In genomic region chr3:58025406-58025805, GRCh38 we compare ENCODE assay signal across 14 cellular contexts. TPM values are rescaled to one million over a fixed set of nuclear protein-coding genes. Genes with fewer than 3 reads are reported as not detected.
DNase-seq lines count a peak whose midpoint lies in the region; ATAC-seq, FAIRE-seq and TF ChIP-seq lines count a peak whose summit lies in the region.
"Had no signal": no experiment of that assay in that cellular context is flagged by ENCODE, and none has a peak within 500 bp of the region (broad histone marks: within the 10 kb centered on the region; RNA-seq: fewer than 3 reads in every experiment).

No MANE protein-coding gene starts in this region.

- peak; percentile 16 for ATAC-seq in IMR-90 (ENCODE audit: low read depth)
- ATAC-seq in HepG2, result no peak
- no peak for ATAC-seq in stimulated activated memory B cell treated with anti-CD40 and anti-IgM and Interleukin-4, amounts not matched to agents 10 μg/mL and 1 μg/mL and 100 μg/mL, for 72 hours
- no peak for ATAC-seq in HG02588 (IDR thresholded peaks at IDR 0.05; ENCODE audit: unreplicated experiment)
- no peak for ATAC-seq in HG03039 (IDR thresholded peaks at IDR 0.05; ENCODE audit: unreplicated experiment)
- ATAC-seq: psoas muscle had no signal

- TF ChIP-seq CTCF in IMR-90 (conservative IDR thresholded peaks at IDR 0.05; ENCODE audit: low read depth, low read length) (no peak), astrocyte (IDR thresholded peaks at IDR 0.05; ENCODE audit: insufficient read depth, low read depth, low read length) (no peak), HepG2 (CRISPR knock-in tag; IDR thresholded peaks at IDR 0.05) (no peak), vagina (IDR thresholded peaks at IDR 0.05) (no peak)

- H2AFZ ChIP-seq in IMR-90 (replicated peaks; ENCODE audit: low read length, poor library complexity) (no peak overlapping the region), astrocyte (ENCODE audit: low read depth, low read length) (no peak overlapping the region), HepG2 (ENCODE audit: low read length) (no peak overlapping the region)

- H2AK9ac ChIP-seq in IMR-90 (replicated peaks; ENCODE audit: low read depth, low read length, poor library complexity), result no peak overlapping the region

- no peak overlapping the region for H4K91ac ChIP-seq in IMR-90 (ENCODE audit: insufficient read depth, low read depth, low read length)

- intact Hi-C loops in IMR-90 (cut with micrococcal nuclease) (no loop called here), HepG2 (cut with micrococcal nuclease; ENCODE audit: unreplicated experiment) (no loop called here), vagina (cut with DNase I) (no loop called here)

- dilution Hi-C loops in IMR-90 (cut with HindIII; ENCODE audit: low sequenced_read_pairs, unreplicated experiment), result no loop called here

- CTCF ChIA-PET in IMR-90 (lab: Yijun Ruan, JAX) (interaction anchor here (0.6 to 1.1 kb wide), 3 partner anchors 12 to 16 kb away, joined by 3 read pairs; no protein-coding TSS in a partner anchor), HepG2 (lab: Yijun Ruan, JAX; ENCODE audit: low intra/inter-chr PET ratio, low total read pairs) (no interaction called here)

- H3K79me1 ChIP-seq in IMR-90 (ENCODE audit: low read depth in 1 of 2, low read length in 2 of 2), result peaks cover 13 to 80% of the 10 kb centered on the region in 2 experiments

- H2BK120ac ChIP-seq in IMR-90 (ENCODE audit: low read depth, low read length), result no peak overlapping the region

- no peak overlapping the region; a peak in 1 of 4 replicates for H4K8ac ChIP-seq in IMR-90 (ENCODE audit: low read depth in 2 of 2, low read length in 2 of 2)

- H3K27ac ChIP-seq in IMR-90 (ENCODE audit: insufficient read depth, low read length) (no peak overlapping the region), astrocyte (ENCODE audit: low read depth, low read length) (no peak overlapping the region), HepG2 (ENCODE audit: extremely low read length, insufficient read depth, low read length) (peak overlapping the region; percentile 24), vagina (no peak overlapping the region)
- H3K27ac ChIP-seq: BLaER1, psoas muscle had no signal

- H3K79me2 ChIP-seq in astrocyte (ENCODE audit: insufficient read depth, low read length) (peaks cover 99% of the 10 kb centered on the region), HepG2 (ENCODE audit: insufficient read depth, low read length) (peaks cover 99% of the 10 kb centered on the region)

- H3K27me3 Mint-ChIP-seq in astrocyte (ENCODE audit: low read depth, unreplicated experiment), result no peaks in the 10 kb centered on the region
- no peaks in the 10 kb centered on the region for H3K27me3 Mint-ChIP-seq in stimulated activated memory B cell treated with anti-CD40 and anti-IgM and Interleukin-4, amounts not matched to agents 10 μg/mL and 1 μg/mL and 100 μg/mL, for 72 hours

- peak overlapping the region; percentile 81 for H3K27ac Mint-ChIP-seq in astrocyte (ENCODE audit: unreplicated experiment)
- H3K27ac Mint-ChIP-seq in stimulated activated memory B cell treated with anti-CD40 and anti-IgM and Interleukin-4, amounts not matched to agents 10 μg/mL and 1 μg/mL and 100 μg/mL, for 72 hours, result peak overlapping the region; percentile 28

- POLR2A ChIA-PET in IMR-90 (lab: Charles Lee; ENCODE audit: unreplicated experiment) (no interaction called here), HepG2 (lab: Yijun Ruan, JAX) (interaction anchor here (0.6 to 2.6 kb wide), 3 partner anchors 13 to 50 kb away, joined by 3 to 10 read pairs (median 3); no protein-coding TSS in a partner anchor)

- H3K9me3 ChIP-seq in IMR-90 (ENCODE audit: control insufficient read depth, insufficient read depth, low read length) (no peaks in the 10 kb centered on the region), astrocyte (ENCODE audit: insufficient read depth, low read depth, low read length) (no peaks in the 10 kb centered on the region), HepG2 (ENCODE audit: low read length) (no peaks in the 10 kb centered on the region), vagina (no peaks in the 10 kb centered on the region)
- H3K9me3 ChIP-seq: BLaER1, psoas muscle had no signal

- H3K9me3 Mint-ChIP-seq in astrocyte (ENCODE audit: unreplicated experiment), result no peaks in the 10 kb centered on the region
- H3K9me3 Mint-ChIP-seq in stimulated activated memory B cell treated with anti-CD40 and anti-IgM and Interleukin-4, amounts not matched to agents 10 μg/mL and 1 μg/mL and 100 μg/mL, for 72 hours, result no peaks in the 10 kb centered on the region

- no peak overlapping the region for H3K4me2 ChIP-seq in IMR-90 (ENCODE audit: low read depth, low read length)
- no peak overlapping the region for H3K4me2 ChIP-seq in astrocyte (ENCODE audit: low read length)
- no peak overlapping the region for H3K4me2 ChIP-seq in HepG2 (ENCODE audit: low read depth, low read length)
- H3K4me2 ChIP-seq: BLaER1 had no signal

- no peak for TF ChIP-seq EP300 in HepG2 (IDR thresholded peaks at IDR 0.05; ENCODE audit: low read depth in 2 of 2, low read length in 2 of 2)
- no peak for TF ChIP-seq EP300 in HepG2 (CRISPR knock-in tag; IDR thresholded peaks at IDR 0.05; ENCODE audit: borderline replicate concordance)

- H3K27me3 ChIP-seq in IMR-90 (ENCODE audit: control insufficient read depth, insufficient read depth, low read length) (no peaks in the 10 kb centered on the region), astrocyte (ENCODE audit: insufficient read depth, low read length) (no peaks in the 10 kb centered on the region), HepG2 (ENCODE audit: control insufficient read depth in 1 of 2, insufficient read depth in 2 of 2, low read length in 2 of 2) (no peaks in the 10 kb centered on the region), vagina (no peaks in the 10 kb centered on the region)
- H3K27me3 ChIP-seq: BLaER1, dorsolateral prefrontal cortex had no signal

- no peak overlapping the region for H3K4me3 Mint-ChIP-seq in astrocyte (ENCODE audit: unreplicated experiment)
- H3K4me3 Mint-ChIP-seq in stimulated activated memory B cell treated with anti-CD40 and anti-IgM and Interleukin-4, amounts not matched to agents 10 μg/mL and 1 μg/mL and 100 μg/mL, for 72 hours, result no peak overlapping the region

- H3K56ac ChIP-seq in IMR-90 (ENCODE audit: extremely low read depth, insufficient read depth, low read length), result no peak overlapping the region

- H2BK20ac ChIP-seq in IMR-90 (ENCODE audit: low read depth, low read length), result no peak overlapping the region

- DNase-seq in IMR-90, result no peak
- DNase-seq in astrocyte (ENCODE audit: low read depth), result no peak
- no peak for DNase-seq in HepG2 (ENCODE audit: low spot score)
- no peak for DNase-seq in vagina (ENCODE audit: extremely low spot score in 2 of 2)
- no peak for DNase-seq in activated CD4-positive, alpha-beta T cell treated with anti-CD3 and anti-CD28 coated beads, Interleukin-2, amount 50 U/mL, for 1 hour
- DNase-seq: activated CD4-positive, alpha-beta T cell treated with anti-CD3 and anti-CD28 coated beads, Interleukin-2, amount 50 U/mL, for 4 hours; NCI-H526 treated with DMSO at 0.1 percent for 48 hours; psoas muscle; T-helper 2 cell had no signal

- H3K4me1 ChIP-seq in IMR-90 (ENCODE audit: control insufficient read depth, insufficient read depth, low read length), result peaks cover 23% of the 10 kb centered on the region
- H3K4me1 ChIP-seq in astrocyte (ENCODE audit: insufficient read depth, low read length), result peaks cover 16% of the 10 kb centered on the region
- peaks cover 96% of the 10 kb centered on the region for H3K4me1 ChIP-seq in HepG2 (ENCODE audit: insufficient read depth, low read length)
- H3K4me1 ChIP-seq in vagina, result peaks cover 57% of the 10 kb centered on the region
- H3K4me1 ChIP-seq: psoas muscle had no signal

- H2BK15ac ChIP-seq in IMR-90 (ENCODE audit: low read depth, low read length), result no peak overlapping the region

- FAIRE-seq in astrocyte (lab: Jason Lieb, UNC), result no peak
- no peak for FAIRE-seq in HepG2 (lab: Jason Lieb, UNC)

- H3K14ac ChIP-seq in IMR-90 (replicated peaks; ENCODE audit: low read depth, low read length), result no peak overlapping the region; the same call in 1 of the 2 replicates

- no peak overlapping the region for H3K9ac ChIP-seq in IMR-90 (ENCODE audit: low read depth, low read length)
- H3K9ac ChIP-seq in astrocyte (ENCODE audit: low read length), result no peak overlapping the region
- no peak overlapping the region for H3K9ac ChIP-seq in HepG2 (ENCODE audit: insufficient read depth, low read depth, low read length)
- H3K9ac ChIP-seq: BLaER1 had no signal

- BruUV-seq in IMR-90 (replicated peaks; lab: Mats Ljungman, UMichigan), result no TSS peak
- BruUV-seq in HepG2 (replicated peaks; lab: Mats Ljungman, UMichigan), result no TSS peak

- in situ Hi-C loops in IMR-90 (cut with MboI; ENCODE audit: low sequenced_read_pairs) (no loop called here), HepG2 (cut with HindIII; ENCODE audit: extremely low pct_ligation_motif_present, low pct_unique_long_range_greater_than_20kb) (no loop called here)

- H4K20me1 ChIP-seq in IMR-90 (ENCODE audit: insufficient read depth, low read length), result peaks cover 91% of the 10 kb centered on the region
- peaks cover 99% of the 10 kb centered on the region for H4K20me1 ChIP-seq in astrocyte (ENCODE audit: insufficient read depth, low read length)
- peaks cover 74% of the 10 kb centered on the region for H4K20me1 ChIP-seq in HepG2 (ENCODE audit: insufficient read depth, low read length)

- 0 out of 2 replicates have a peak overlapping the region, but pooled peaks have one; percentile 11 for H2AK5ac ChIP-seq in IMR-90 (ENCODE audit: low read depth, low read length)

- TF ChIP-seq RAD21 in IMR-90 (IDR thresholded peaks at IDR 0.05; ENCODE audit: low read length), result no peak
- TF ChIP-seq RAD21 in HepG2 (CRISPR knock-in tag; IDR thresholded peaks at IDR 0.05), result no peak

- peaks cover 80% of the 10 kb centered on the region for H3K4me1 Mint-ChIP-seq in astrocyte (ENCODE audit: low read depth, unreplicated experiment)
- peaks cover 48% of the 10 kb centered on the region for H3K4me1 Mint-ChIP-seq in stimulated activated memory B cell treated with anti-CD40 and anti-IgM and Interleukin-4, amounts not matched to agents 10 μg/mL and 1 μg/mL and 100 μg/mL, for 72 hours

- H2BK5ac ChIP-seq in IMR-90 (ENCODE audit: low read depth, low read length, poor library complexity, severe bottlenecking), result no peak overlapping the region

- H3K4me3 ChIP-seq in IMR-90 (ENCODE audit: insufficient read depth, low read depth, low read length) (no peak overlapping the region), astrocyte (ENCODE audit: insufficient read depth, low read depth, low read length) (no peak overlapping the region), HepG2 (replicated peaks in 1 of 3; ENCODE audit: insufficient read depth in 1 of 3, low read depth in 2 of 3, low read length in 3 of 3) (no peak overlapping the region), vagina (no peak overlapping the region)
- H3K4me3 ChIP-seq: BLaER1, dorsolateral prefrontal cortex, psoas muscle had no signal

- H3K36me3 Mint-ChIP-seq in astrocyte (ENCODE audit: low read depth, unreplicated experiment), result peaks cover 5% of the 10 kb centered on the region
- H3K36me3 Mint-ChIP-seq in stimulated activated memory B cell treated with anti-CD40 and anti-IgM and Interleukin-4, amounts not matched to agents 10 μg/mL and 1 μg/mL and 100 μg/mL, for 72 hours, result peaks cover 8% of the 10 kb centered on the region

- no peak overlapping the region for H3K23ac ChIP-seq in IMR-90 (ENCODE audit: low read depth, low read length)

- no peak overlapping the region for H3K18ac ChIP-seq in IMR-90 (ENCODE audit: low read depth, low read length)

- peaks cover 31% of the 10 kb centered on the region for H3K9me1 ChIP-seq in IMR-90 (ENCODE audit: insufficient read depth, low read length)

- TF ChIP-seq POLR2A in IMR-90 (IDR thresholded peaks at IDR 0.05; ENCODE audit: low read depth, low read length), result no peak
- no peak for TF ChIP-seq POLR2A in HepG2 (IDR thresholded peaks at IDR 0.05; ENCODE audit: insufficient read depth in 1 of 2, low read depth in 2 of 2, low read length in 2 of 2)
- no peak for TF ChIP-seq POLR2A in vagina (IDR thresholded peaks at IDR 0.05)

- no peak overlapping the region for H4K5ac ChIP-seq in IMR-90 (ENCODE audit: low read depth, low read length)

- H3K36me3 ChIP-seq in IMR-90 (ENCODE audit: control insufficient read depth, insufficient read depth, low read length), result no peaks in the 10 kb centered on the region; the same call in 1 of the 2 replicates
- no peaks in the 10 kb centered on the region for H3K36me3 ChIP-seq in astrocyte (ENCODE audit: insufficient read depth, low read length)
- no peaks in the 10 kb centered on the region; a peak in 3 of 5 replicates for H3K36me3 ChIP-seq in HepG2 (replicated peaks in 1 of 2; ENCODE audit: control insufficient read depth in 1 of 2, insufficient read depth in 2 of 2, low read length in 2 of 2)
- H3K36me3 ChIP-seq in vagina, result no peaks in the 10 kb centered on the region
- H3K36me3 ChIP-seq: BLaER1 had no signal

- 89% methylated on average over 1 of the region's 5 CpGs; no CpG with 5 or more reads in 1 of the 2 experiments for WGBS in IMR-90 (ENCODE audit: extremely low coverage in 2 of 2, insufficient read length in 1 of 2), 2 experiments
- WGBS in HepG2 (ENCODE audit: low lambda C conversion rate), result 83% methylated on average over 3 of the region's 5 CpGs

- no peak overlapping the region for H3K4ac ChIP-seq in IMR-90 (ENCODE audit: low read depth, low read length)

RNA-seq across cellular contexts. Expression of gene FLNB, which starts 17.2 kb away (rescaled TPM):
- total RNA-seq in IMR-90 (2012; rRNA removed) (124 and 136 TPM in 2 replicates), astrocyte (434 and 521 TPM in 2 replicates), HepG2 (2016; rRNA removed; fragmentation: Illumina TruSeq; extraction: Trizol) (48.8 and 130 TPM in 2 replicates), vagina (147 TPM)
- polyA plus RNA-seq in IMR-90 (2012; rRNA removed) (78.0 and 81.4 TPM in 2 replicates), HepG2 (2011; rRNA removed) (106 and 126 TPM in 2 replicates)
- polyA plus RNA-seq in IMR-90 (2012; cell fraction: cytosol; rRNA removed), result 22.2 and 37.9 TPM in 2 replicates
- polyA plus RNA-seq in IMR-90 (2012; cell fraction: nucleus; rRNA removed; ENCODE audit: low replicate concordance), result 338 and 411 TPM in 2 replicates
- total RNA-seq in HepG2 (2016; cell fraction: cytosol; rRNA removed; fragmentation: Illumina TruSeq; extraction: Trizol; ENCODE audit: low read depth), result 13.1 and 13.3 TPM in 2 replicates
- total RNA-seq in HepG2 (2016; cell fraction: insoluble cytoplasmic fraction; rRNA removed; fragmentation: Illumina TruSeq; extraction: Trizol), result 39.2 and 136 TPM in 2 replicates
- 18.9 and 22.5 TPM in 2 replicates for total RNA-seq in HepG2 (2016; cell fraction: membrane; rRNA removed; fragmentation: Illumina TruSeq; extraction: Trizol)
- total RNA-seq in HepG2 (2016; cell fraction: nucleus; rRNA removed; fragmentation: Illumina TruSeq; extraction: Trizol), result 211 and 228 TPM in 2 replicates
- polyA plus RNA-seq in HepG2 (2011; cell fraction: cytosol; rRNA removed), result 92.4 and 98.4 TPM in 2 replicates
- polyA plus RNA-seq in HepG2 (2011; cell fraction: nucleus; rRNA removed), result 739 and 796 TPM in 2 replicates
- polyA plus RNA-seq in HepG2 (2012), result 198 and 216 TPM in 2 replicates
- polyA plus RNA-seq in HepG2 (2016; cell fraction: cytosol; fragmentation: Illumina TruSeq; extraction: Trizol; ENCODE audit: low read depth), result 8.9 and 9.6 TPM in 2 replicates
- polyA plus RNA-seq in HepG2 (2016; cell fraction: insoluble cytoplasmic fraction; fragmentation: Illumina TruSeq; extraction: Trizol; ENCODE audit: low read depth), result 41.9 and 44.7 TPM in 2 replicates
- 15.4 and 16.3 TPM in 2 replicates for polyA plus RNA-seq in HepG2 (2016; cell fraction: membrane; fragmentation: Illumina TruSeq; extraction: Trizol; ENCODE audit: low read depth)
- polyA plus RNA-seq in HepG2 (2016; cell fraction: nucleus; fragmentation: Illumina TruSeq; extraction: Trizol; ENCODE audit: insufficient read depth, low read depth), result 270 and 279 TPM in 2 replicates
- polyA minus RNA-seq in HepG2 (2011; rRNA and poly(A)+ RNA removed; ENCODE audit: low replicate concordance), result 277 and 558 TPM in 2 replicates
- polyA minus RNA-seq in HepG2 (2011; cell fraction: cytosol; rRNA and poly(A)+ RNA removed), result 259 and 274 TPM in 2 replicates
- polyA minus RNA-seq in HepG2 (2011; cell fraction: nucleus; rRNA and poly(A)+ RNA removed), result 831 and 1,056 TPM in 2 replicates
